ENCODE assay signal across 8 cellular contexts in the genomic region with DNA sequence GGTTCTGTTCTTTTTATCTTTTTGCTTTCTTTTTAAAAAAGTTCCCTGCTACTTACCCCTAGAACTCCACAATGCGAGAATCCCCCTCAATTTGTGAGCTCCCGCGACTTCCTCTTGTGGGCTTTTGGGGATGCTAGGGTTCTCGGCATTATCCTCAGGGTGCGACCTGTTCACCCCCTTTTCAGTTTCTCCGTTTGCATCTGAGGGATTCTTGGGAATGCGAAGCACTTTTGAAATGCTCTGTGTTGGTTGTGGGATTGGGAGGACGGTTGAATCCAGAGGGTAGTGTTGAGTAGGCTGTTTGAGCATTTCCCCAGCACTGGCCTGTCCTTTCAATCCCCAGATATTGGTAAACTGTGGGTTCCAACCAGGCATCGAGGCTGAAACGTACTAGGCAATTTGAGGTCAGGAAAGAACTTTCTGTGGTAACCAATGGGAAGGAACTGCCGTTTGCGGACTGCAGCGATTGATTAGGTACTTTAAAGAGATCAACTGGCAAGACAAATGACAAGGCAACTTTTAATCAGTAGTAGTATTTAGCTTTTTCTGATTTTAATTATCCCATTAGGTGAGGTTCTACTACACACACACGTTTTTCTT. TPM values are rescaled to one million over a fixed set of nuclear protein-coding genes. Genes with fewer than 3 reads are reported as not detected.
DNase-seq lines count a peak whose midpoint lies in the region; FAIRE-seq and TF ChIP-seq lines count a peak whose summit lies in the region.

No MANE protein-coding gene starts in this region.

- DNase-seq in GM12892 (ENCODE audit: insufficient read length) = no peak
- peak; percentile 58 for DNase-seq in GM23248
- DNase-seq in activated naive CD8-positive, alpha-beta T cell treated with anti-CD3 and anti-CD28 coated beads for 36 hours = peak; percentile 14
- DNase-seq in globus pallidus (ENCODE audit: low spot score) = no peak
- no peak for DNase-seq in activated CD4-positive, alpha-beta T cell treated with anti-CD3 and anti-CD28 coated beads for 1 hour

- no peak for TF ChIP-seq CTCF in Loucy (conservative IDR thresholded peaks at IDR 0.05; ENCODE audit: low read length)

- H2AFZ ChIP-seq in GM23248 (peak overlapping the region; percentile 99), Loucy (ENCODE audit: low read length) (peak overlapping the region; percentile 89)

- H3K9me3 ChIP-seq in GM23248 (ENCODE audit: low read depth) (no peaks in the 10 kb centered on the region), Loucy (ENCODE audit: insufficient read depth, low read depth, low read length) (no peaks in the 10 kb centered on the region)

- WGBS in GM23248 (ENCODE audit: low coverage in 1 of 2, low lambda C conversion rate in 2 of 2, missing lambda C conversion rate in 2 of 2), 2 experiments = 4 to 8% methylated on average over 14 of the region's 14 CpGs

- H3K9me2 ChIP-seq in GM23248 (ENCODE audit: insufficient read depth) (no peaks in the 10 kb centered on the region), Loucy (replicated peaks; ENCODE audit: low read depth, low read length) (no peaks in the 10 kb centered on the region)

- no peaks in the 10 kb centered on the region for H3K36me3 ChIP-seq in GM23248 (ENCODE audit: low read depth)
- H3K36me3 ChIP-seq in Loucy (ENCODE audit: insufficient read depth, low read length) = no peaks in the 10 kb centered on the region

- H3K4me3 ChIP-seq in GM23248 (peak overlapping the region; percentile 93), Loucy (ENCODE audit: low read length, poor library complexity, severe bottlenecking) (peak overlapping the region; percentile 93), iPS-11a (ENCODE audit: low read depth, low read length) (peak overlapping the region; percentile 98), skin epidermis (peak overlapping the region; percentile 77 to 94 (median 86))

- peak overlapping the region; percentile 98 for H3K27ac Mint-ChIP-seq in activated naive CD8-positive, alpha-beta T cell treated with anti-CD3 and anti-CD28 coated beads for 36 hours

- H3F3A ChIP-seq in GM23248 (ENCODE audit: insufficient read depth) (0 out of 2 replicates have a peak, but pooled peaks cover 5% of the 10 kb centered on the region), Loucy (ENCODE audit: low read depth) (no peaks in the 10 kb centered on the region)

- TF ChIP-seq POLR2A in GM12892 (IDR thresholded peaks at IDR 0.05; ENCODE audit: low read depth, low read length) = no peak

- peak overlapping the region; percentile 94 for H3K4me2 ChIP-seq in GM23248 (ENCODE audit: unreplicated experiment)
- H3K4me2 ChIP-seq in Loucy (ENCODE audit: low read depth, low read length, poor library complexity, severe bottlenecking) = peak overlapping the region; percentile 75

- H3K27me3 ChIP-seq in GM23248 (replicated peaks; ENCODE audit: insufficient read depth) (no peaks in the 10 kb centered on the region), Loucy (ENCODE audit: insufficient read depth, low read length, poor library complexity, severe bottlenecking) (no peaks in the 10 kb centered on the region)

- no peaks in the 10 kb centered on the region for H3K27me3 Mint-ChIP-seq in activated naive CD8-positive, alpha-beta T cell treated with anti-CD3 and anti-CD28 coated beads for 36 hours

- peaks cover 30% of the 10 kb centered on the region; the same call in 1 of the 2 replicates for H3K4me1 ChIP-seq in GM23248 (ENCODE audit: insufficient read depth)
- peaks cover 41% of the 10 kb centered on the region for H3K4me1 ChIP-seq in Loucy (ENCODE audit: insufficient read depth, low read length, poor library complexity, severe bottlenecking)

- peaks cover 66% of the 10 kb centered on the region for H3K79me2 ChIP-seq in GM23248 (ENCODE audit: insufficient read depth)
- peaks cover 71% of the 10 kb centered on the region for H3K79me2 ChIP-seq in Loucy (ENCODE audit: insufficient read depth, low read length)

- peaks cover 2% of the 10 kb centered on the region for H3K9me3 Mint-ChIP-seq in activated naive CD8-positive, alpha-beta T cell treated with anti-CD3 and anti-CD28 coated beads for 36 hours

- H4K20me1 ChIP-seq in GM23248 (ENCODE audit: insufficient read depth) (no peaks in the 10 kb centered on the region), Loucy (ENCODE audit: insufficient read depth, low read length, poor library complexity, severe bottlenecking) (peaks cover 23% of the 10 kb centered on the region)

- peak overlapping the region; percentile 89 for H3K27ac ChIP-seq in GM23248
- peak overlapping the region; percentile 42 to 96 (median 89) for H3K27ac ChIP-seq in skin epidermis

- peak overlapping the region; percentile 97 for H3K4me3 Mint-ChIP-seq in activated naive CD8-positive, alpha-beta T cell treated with anti-CD3 and anti-CD28 coated beads for 36 hours

- H3K9ac ChIP-seq in GM23248 (peak overlapping the region; percentile 97), Loucy (ENCODE audit: low read depth, low read length, poor library complexity, severe bottlenecking) (peak overlapping the region; percentile 90)

- peaks cover 35% of the 10 kb centered on the region for H3K36me3 Mint-ChIP-seq in activated naive CD8-positive, alpha-beta T cell treated with anti-CD3 and anti-CD28 coated beads for 36 hours

- peak; percentile 79 for FAIRE-seq in GM12892 (lab: Jason Lieb, UNC)

- in situ Hi-C loops in GM23248 (cut with MboI) = no loop called here

- H3K4me1 Mint-ChIP-seq in activated naive CD8-positive, alpha-beta T cell treated with anti-CD3 and anti-CD28 coated beads for 36 hours = peaks cover 42% of the 10 kb centered on the region

RNA-seq across cellular contexts. Expression of a gene that starts 0.4 kb away (rescaled TPM):
- 21.2 TPM for polyA plus RNA-seq in GM12892 (2012; ENCODE audit: missing spikeins)
- 3.4 and 11.5 TPM in 2 replicates for total RNA-seq in GM23248 (2014; rRNA removed; shearing (Covaris generic))
- polyA plus RNA-seq in GM23248 (2016; fragmentation: Nextera tagmentation; extraction: Ambion mirVana) = 11.2 and 11.7 TPM in 2 replicates
- total RNA-seq in activated naive CD8-positive, alpha-beta T cell treated with anti-CD3 and anti-CD28 coated beads for 36 hours = 10 to 100 TPM; 11.4 to 12.2 TPM

RNA-seq across cellular contexts. Expression of a gene that starts 0.6 kb away (rescaled TPM):
- 76.2 TPM for polyA plus RNA-seq in GM12892 (2012; ENCODE audit: missing spikeins)
- 76.0 and 106 TPM in 2 replicates for total RNA-seq in GM23248 (2014; rRNA removed; shearing (Covaris generic))
- 198 and 211 TPM in 2 replicates for polyA plus RNA-seq in GM23248 (2016; fragmentation: Nextera tagmentation; extraction: Ambion mirVana)
- total RNA-seq in activated naive CD8-positive, alpha-beta T cell treated with anti-CD3 and anti-CD28 coated beads for 36 hours = 10 to 100 TPM; 88.1 to 92.3 TPM

Comparison
In these comparisons a context has a peak if more than half of its experiments do, and no peak if none do; other contexts are left out.
1. DNase-seq: peak in GM23248 (single experiment) and activated naive CD8-positive, alpha-beta T cell treated with anti-CD3 and anti-CD28 coated beads for 36 hours (single experiment); none in GM12892 (single experiment), globus pallidus (single experiment) and activated CD4-positive, alpha-beta T cell treated with anti-CD3 and anti-CD28 coated beads for 1 hour (single experiment).
2. Peak in every context shown above with its lines, with median percentiles within 50 percentile points of each other: H3K4me3 ChIP-seq.